In the genomic region with DNA sequence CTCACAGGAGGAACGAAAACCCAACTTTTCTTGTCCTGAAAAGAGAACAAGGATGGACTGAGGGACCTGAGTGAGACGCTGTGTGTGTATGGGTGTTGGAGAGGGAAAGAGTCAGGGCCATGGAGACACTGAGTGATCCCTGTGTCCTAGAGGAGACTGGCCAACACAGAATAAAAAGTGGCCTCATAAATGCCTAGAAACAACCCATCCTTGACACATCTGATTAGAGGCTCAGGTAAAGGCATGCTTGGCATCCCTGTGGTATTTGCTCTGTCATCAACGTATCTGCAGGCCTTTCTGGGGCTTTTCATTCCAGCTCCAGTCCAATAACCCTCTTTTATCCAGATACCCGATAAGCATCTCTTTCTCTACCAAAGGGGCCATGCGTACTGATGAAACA, we compare ENCODE assay signal across 29 cellular contexts.
A peak's percentile ranks its signal among the peaks of the same experiment; 100 is the strongest.
DNase-seq lines count a peak whose midpoint lies in the region; ATAC-seq and TF ChIP-seq lines count a peak whose summit lies in the region.
"Had no signal": no experiment of that assay in that cellular context is flagged by ENCODE, and none has a peak within 500 bp of the region (broad histone marks: within the 10 kb centered on the region; RNA-seq: fewer than 3 reads in every experiment).

No MANE protein-coding gene starts in this region.

- in situ Hi-C loops in Caki2 (cut with HindIII; ENCODE audit: low pct_unique_long_range_greater_than_20kb, low sequenced_read_pairs), result no loop called here

- H3K9me3 ChIP-seq in parathyroid adenoma (ENCODE audit: control insufficient read depth, low read length), result no peaks in the 10 kb centered on the region
- H3K9me3 ChIP-seq: adrenal gland, esophagus muscularis mucosa, HAP-1, uterus had no signal

- TF ChIP-seq CTCF in epithelial cell of esophagus (IDR thresholded peaks at IDR 0.05; ENCODE audit: insufficient read depth, low read depth, low read length, missing control alignments), result no peak
- no peak for TF ChIP-seq CTCF in parathyroid adenoma (IDR thresholded peaks at IDR 0.05)

- H2AFZ ChIP-seq in parathyroid adenoma, result no peak overlapping the region

- H3K4me1 ChIP-seq in parathyroid adenoma, result peaks cover 13% of the 10 kb centered on the region
- H3K4me1 ChIP-seq: adrenal gland, uterus had no signal

- no peak overlapping the region for H3K9ac ChIP-seq in parathyroid adenoma

- H3K4me2 ChIP-seq in parathyroid adenoma (ENCODE audit: low read length), result peak overlapping the region; percentile 30

- peak; percentile 81 for DNase-seq in Caki2 (ENCODE audit: low read depth)
- DNase-seq in M059J (ENCODE audit: low read depth), result peak; percentile 45
- DNase-seq in epithelial cell of esophagus (ENCODE audit: low read depth), result peak; percentile 29
- no peak for DNase-seq in ureter (ENCODE audit: low spot score)
- DNase-seq in GDM1 (lab: John Stamatoyannopoulos, UW), result no peak
- no peak for DNase-seq in EL
- DNase-seq: activated CD8-positive, alpha-beta T cell treated with anti-CD3 and anti-CD28 coated beads, Interleukin-2, amount 10 ng/mL, durations not matched to agents 7 days and 5 days; activated naive CD4-positive, alpha-beta T cell treated with anti-CD3 and anti-CD28 coated beads, Interleukin-2, amount 10 ng/mL, durations not matched to agents 7 days and 5 days; adrenal gland; CD4-positive, alpha-beta T cell; foreskin fibroblast; head of caudate nucleus; NCI-H1105; NCI-H2029; NCI-H526; occipital lobe; OCI-M1; T-helper 2 cell; uterus had no signal

- no peaks in the 10 kb centered on the region for H3K36me3 ChIP-seq in parathyroid adenoma (ENCODE audit: control insufficient read depth, insufficient read depth, low read length)
- H3K36me3 ChIP-seq: adrenal gland, uterus had no signal

- no peaks in the 10 kb centered on the region for H3K27me3 ChIP-seq in parathyroid adenoma (ENCODE audit: control insufficient read depth, insufficient read depth, low read length)
- H3K27me3 ChIP-seq: adrenal gland, esophagus muscularis mucosa, uterus had no signal

- no peak for ATAC-seq in GM21367 (IDR thresholded peaks at IDR 0.05; ENCODE audit: unreplicated experiment)
- ATAC-seq: activated CD8-positive, alpha-beta T cell treated with anti-CD3 and anti-CD28 coated beads, Interleukin-2, amount 10 ng/mL, durations not matched to agents 7 days and 5 days; activated T-helper 17 cell treated with anti-CD3 and anti-CD28 coated beads, Interleukin-2, amount 50 U/mL, for 72 hours; GM12878; natural killer cell treated with Interleukin-12 subunit alpha and Interleukin-12 subunit beta and Interleukin-15 and Interleukin-18, amount 100 ng/mL, for 72 hours; Right ventricle myocardium inferior; stimulated activated memory B cell treated with anti-CD40 and anti-IgM and Interleukin-4, amounts not matched to agents 10 μg/mL and 1 μg/mL and 100 μg/mL, for 72 hours had no signal

- no peak overlapping the region for H3K4me3 ChIP-seq in epithelial cell of esophagus (ENCODE audit: low read length)
- H3K4me3 ChIP-seq in parathyroid adenoma (ENCODE audit: low read depth, low read length), result no peak overlapping the region
- H3K4me3 ChIP-seq: adrenal gland, esophagus muscularis mucosa, GM12878, HAP-1, lung, uterus had no signal

- no peaks in the 10 kb centered on the region for H3K79me2 ChIP-seq in parathyroid adenoma

- peak overlapping the region; percentile 45 for H3K27ac ChIP-seq in parathyroid adenoma
- H3K27ac ChIP-seq: adrenal gland, esophagus muscularis mucosa, uterus had no signal

Comparison
In these comparisons a context has a peak if more than half of its experiments do, and no peak if none do; other contexts are left out.
1. DNase-seq: peak in Caki2 (single experiment), M059J (single experiment) and epithelial cell of esophagus (single experiment); none in ureter (single experiment), GDM1 (single experiment) and EL (single experiment).